In the genomic region with DNA sequence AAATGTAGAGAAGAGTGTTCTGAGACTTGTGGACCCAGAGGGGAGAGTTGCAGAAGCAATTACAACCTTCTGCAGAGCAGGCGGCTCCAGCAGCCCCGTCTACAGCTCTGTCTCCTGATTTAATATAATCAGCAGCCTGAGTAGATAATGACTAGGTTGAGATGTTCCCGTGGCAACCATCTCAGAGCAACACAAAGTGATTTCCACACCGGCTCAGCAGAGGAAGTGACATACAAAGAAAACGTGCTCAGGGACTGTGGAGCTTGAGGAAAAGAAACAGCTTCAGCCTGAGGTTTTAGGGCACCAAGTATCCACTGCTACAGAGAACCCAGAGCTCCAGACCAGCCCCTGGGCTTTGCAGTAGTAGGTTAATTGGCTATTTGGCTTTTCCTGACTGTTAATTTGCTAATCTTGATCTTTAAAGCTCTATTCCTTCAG, we compare ENCODE assay signal across 8 cellular contexts.
DNase-seq lines count a peak whose midpoint lies in the region; ATAC-seq and TF ChIP-seq lines count a peak whose summit lies in the region.

No MANE protein-coding gene starts in this region.

- H3K27ac ChIP-seq in AG04450 (ENCODE audit: low read depth, low read length) (peak overlapping the region; percentile 33), esophagus squamous epithelium (peak overlapping the region in 3 of 4 donors; percentile 30 to 65 (median 57))

- peak; percentile 52 for DNase-seq in AG04450 (ENCODE audit: low read depth, low spot score)
- DNase-seq in OCI-M1 (lab: John Stamatoyannopoulos, UW), result peak; percentile 79
- DNase-seq in esophagus squamous epithelium (lab: John Stamatoyannopoulos, UW), result no peak
- peak; percentile 70 for DNase-seq in non-pigmented ciliary epithelial cell (ENCODE audit: low read depth)
- DNase-seq in stimulated activated CD4-positive, alpha-beta T cell treated with anti-CD3 and anti-CD28 coated beads, Interleukin-4, amount 100 ng/mL, for 24 hours, result no peak

- POLR2A ChIA-PET in AG04450 (lab: Yijun Ruan, JAX), result interaction anchor here (0.6 to 1.5 kb wide), 3 partner anchors 11 to 176 kb away, joined by 3 to 5 read pairs (median 3); a partner anchor contains a TSS

- TF ChIP-seq RAD21 in Ishikawa (IDR thresholded peaks at IDR 0.05; ENCODE audit: low read depth), result no peak

- intact Hi-C loops in esophagus squamous epithelium (cut with DNase I), result no loop called here

- H3K9me3 ChIP-seq in AG04450 (ENCODE audit: control insufficient read depth, insufficient read depth, low read length), result no peaks in the 10 kb centered on the region
- no peaks in the 10 kb centered on the region for H3K9me3 ChIP-seq in esophagus squamous epithelium

- no peaks in the 10 kb centered on the region for H3K27me3 ChIP-seq in AG04450 (ENCODE audit: control insufficient read depth, insufficient read depth, low read length)
- H3K27me3 ChIP-seq in esophagus squamous epithelium, result no peaks in the 10 kb centered on the region

- no peak for TF ChIP-seq EP300 in Ishikawa (IDR thresholded peaks at IDR 0.05; ENCODE audit: borderline replicate concordance)

- ATAC-seq in HG03442 (IDR thresholded peaks at IDR 0.05; ENCODE audit: unreplicated experiment) (no peak), GM19452 (IDR thresholded peaks at IDR 0.05; ENCODE audit: unreplicated experiment) (no peak)

- no peak for TF ChIP-seq POLR2A in esophagus squamous epithelium (IDR thresholded peaks at IDR 0.05)

- no peaks in the 10 kb centered on the region for H3K36me3 ChIP-seq in esophagus squamous epithelium

- no peak for TF ChIP-seq CTCF in AG04450 (IDR thresholded peaks at IDR 0.05; ENCODE audit: low read depth, low read length)
- TF ChIP-seq CTCF in esophagus squamous epithelium (IDR thresholded peaks at IDR 0.05), result no peak

- H3K4me1 ChIP-seq in esophagus squamous epithelium, result peaks cover 10 to 49% (median 10%) of the 10 kb centered on the region in 3 donors

- WGBS in esophagus squamous epithelium, 2 donors, result 17 to 25% methylated on average over 5 of the region's 5 CpGs

- H3K4me3 ChIP-seq in AG04450 (ENCODE audit: low read depth, low read length) (no peak overlapping the region), esophagus squamous epithelium (no peak overlapping the region)

- CTCF ChIA-PET in AG04450 (lab: Charles Lee), result interaction anchor here (1.2 kb wide), 1 partner anchor 82 kb away, joined by 3 read pairs; no protein-coding TSS in a partner anchor

TF ChIP-seq in Ishikawa, 13 proteins besides CTCF, POLR2A, EP300 and RAD21:
- TF ChIP-seq CREB1 (IDR thresholded peaks at IDR 0.05; ENCODE audit: low read depth) (no peak), FOXM1 (IDR thresholded peaks at IDR 0.05; ENCODE audit: borderline replicate concordance, low read depth) (no peak), TAF1 (IDR thresholded peaks at IDR 0.05; ENCODE audit: low read depth) (no peak), TEAD4 (IDR thresholded peaks at IDR 0.05) (no peak), ZBTB7A (IDR thresholded peaks at IDR 0.05; ENCODE audit: low read depth) (no peak), NFIC (IDR thresholded peaks at IDR 0.05) (no peak), YY1 (IDR thresholded peaks at IDR 0.05; ENCODE audit: low read depth) (no peak)
- TF ChIP-seq, protein P1, sequence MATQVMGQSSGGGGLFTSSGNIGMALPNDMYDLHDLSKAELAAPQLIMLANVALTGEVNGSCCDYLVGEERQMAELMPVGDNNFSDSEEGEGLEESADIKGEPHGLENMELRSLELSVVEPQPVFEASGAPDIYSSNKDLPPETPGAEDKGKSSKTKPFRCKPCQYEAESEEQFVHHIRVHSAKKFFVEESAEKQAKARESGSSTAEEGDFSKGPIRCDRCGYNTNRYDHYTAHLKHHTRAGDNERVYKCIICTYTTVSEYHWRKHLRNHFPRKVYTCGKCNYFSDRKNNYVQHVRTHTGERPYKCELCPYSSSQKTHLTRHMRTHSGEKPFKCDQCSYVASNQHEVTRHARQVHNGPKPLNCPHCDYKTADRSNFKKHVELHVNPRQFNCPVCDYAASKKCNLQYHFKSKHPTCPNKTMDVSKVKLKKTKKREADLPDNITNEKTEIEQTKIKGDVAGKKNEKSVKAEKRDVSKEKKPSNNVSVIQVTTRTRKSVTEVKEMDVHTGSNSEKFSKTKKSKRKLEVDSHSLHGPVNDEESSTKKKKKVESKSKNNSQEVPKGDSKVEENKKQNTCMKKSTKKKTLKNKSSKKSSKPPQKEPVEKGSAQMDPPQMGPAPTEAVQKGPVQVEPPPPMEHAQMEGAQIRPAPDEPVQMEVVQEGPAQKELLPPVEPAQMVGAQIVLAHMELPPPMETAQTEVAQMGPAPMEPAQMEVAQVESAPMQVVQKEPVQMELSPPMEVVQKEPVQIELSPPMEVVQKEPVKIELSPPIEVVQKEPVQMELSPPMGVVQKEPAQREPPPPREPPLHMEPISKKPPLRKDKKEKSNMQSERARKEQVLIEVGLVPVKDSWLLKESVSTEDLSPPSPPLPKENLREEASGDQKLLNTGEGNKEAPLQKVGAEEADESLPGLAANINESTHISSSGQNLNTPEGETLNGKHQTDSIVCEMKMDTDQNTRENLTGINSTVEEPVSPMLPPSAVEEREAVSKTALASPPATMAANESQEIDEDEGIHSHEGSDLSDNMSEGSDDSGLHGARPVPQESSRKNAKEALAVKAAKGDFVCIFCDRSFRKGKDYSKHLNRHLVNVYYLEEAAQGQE (IDR thresholded peaks at IDR 0.05; ENCODE audit: low read depth), result no peak
- TF ChIP-seq, protein P2, sequence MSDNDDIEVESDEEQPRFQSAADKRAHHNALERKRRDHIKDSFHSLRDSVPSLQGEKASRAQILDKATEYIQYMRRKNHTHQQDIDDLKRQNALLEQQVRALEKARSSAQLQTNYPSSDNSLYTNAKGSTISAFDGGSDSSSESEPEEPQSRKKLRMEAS (IDR thresholded peaks at IDR 0.05), result peak; percentile 56

Comparison
In these comparisons a context has a peak if more than half of its experiments do, and no peak if none do; other contexts are left out.
1. DNase-seq: peak in AG04450 (single experiment), OCI-M1 (single experiment) and non-pigmented ciliary epithelial cell (single experiment); none in esophagus squamous epithelium (single experiment) and stimulated activated CD4-positive, alpha-beta T cell treated with anti-CD3 and anti-CD28 coated beads, Interleukin-4, amount 100 ng/mL, for 24 hours (single experiment).